ENCODE assay signal across 8 cellular contexts in genomic region chr2:105338020-105338385, GRCh38. TPM values are rescaled to one million over a fixed set of nuclear protein-coding genes. Genes with fewer than 3 reads are reported as not detected.
A peak's percentile ranks its signal among the peaks of the same experiment; 100 is the strongest.
DNase-seq lines count a peak whose midpoint lies in the region; ATAC-seq, FAIRE-seq and TF ChIP-seq lines count a peak whose summit lies in the region.

No MANE protein-coding gene starts in this region.

- H3K4me3 ChIP-seq in AG04450 (ENCODE audit: low read depth, low read length): peak overlapping the region; percentile 96
- peak overlapping the region; percentile 90 for H3K4me3 ChIP-seq in HUES48 (ENCODE audit: low read depth, low read length)
- H3K4me3 ChIP-seq in cardiac fibroblast (replicated peaks in 1 of 2; ENCODE audit: low read depth in 2 of 2, low read length in 2 of 2): peak overlapping the region; percentile 82 to 85
- H3K4me3 ChIP-seq in mucosa of stomach (ENCODE audit: low read length): peak overlapping the region; percentile 63

- DNase-seq in AG04450 (ENCODE audit: low read depth, low spot score) (no peak), cardiac fibroblast (ENCODE audit: low read depth in 2 of 2) (no peak), NCI-H2107 treated with DMSO at 0.1 percent for 48 hours (lab: John Stamatoyannopoulos, UW; ENCODE audit: unreplicated experiment) (no peak), GM12891 (ENCODE audit: insufficient read length, low spot score) (no peak), 8988T (no peak)

- peak; percentile 22 for ATAC-seq in GM19351 (IDR thresholded peaks at IDR 0.05; ENCODE audit: unreplicated experiment)

- CTCF ChIA-PET in AG04450 (lab: Charles Lee): interaction anchor here (0.6 to 1.9 kb wide), 5 partner anchors 44 to 223 kb away, joined by 3 to 8 read pairs (median 5); no protein-coding TSS in a partner anchor

- H3K9me3 ChIP-seq in AG04450 (ENCODE audit: control insufficient read depth, insufficient read depth, low read length) (no peaks in the 10 kb centered on the region), HUES48 (ENCODE audit: control insufficient read depth, insufficient read depth, low read length) (no peaks in the 10 kb centered on the region), mucosa of stomach (ENCODE audit: control insufficient read depth, low read length) (no peaks in the 10 kb centered on the region)

- H3K9ac ChIP-seq in HUES48 (ENCODE audit: low read depth, low read length): peak overlapping the region; percentile 78
- peak overlapping the region; percentile 89 for H3K9ac ChIP-seq in mucosa of stomach (ENCODE audit: low read length)

- TF ChIP-seq POLR2A in GM12891 (IDR thresholded peaks at IDR 0.05; ENCODE audit: low read depth, low read length): no peak

- H3K4me1 ChIP-seq in HUES48 (ENCODE audit: control insufficient read depth, insufficient read depth, low read length) (peaks cover 9% of the 10 kb centered on the region; the same call in 1 of the 2 replicates), mucosa of stomach (ENCODE audit: control insufficient read depth, insufficient read depth, low read length) (peaks cover 4% of the 10 kb centered on the region)

- H3K36me3 ChIP-seq in HUES48 (ENCODE audit: control insufficient read depth, insufficient read depth, low read length) (peaks cover 50% of the 10 kb centered on the region), mucosa of stomach (ENCODE audit: control insufficient read depth, insufficient read depth, low read length) (no peaks in the 10 kb centered on the region)

- H3K27ac ChIP-seq in AG04450 (ENCODE audit: low read depth, low read length) (peak overlapping the region; percentile 43), HUES48 (ENCODE audit: low read depth, low read length) (peak overlapping the region; percentile 42)

- TF ChIP-seq CTCF in AG04450 (IDR thresholded peaks at IDR 0.05; ENCODE audit: low read depth, low read length) (no peak), cardiac fibroblast (IDR thresholded peaks at IDR 0.05; ENCODE audit: low read depth, low read length) (no peak)

- POLR2A ChIA-PET in AG04450 (lab: Yijun Ruan, JAX): interaction anchor here (1.4 kb wide), 1 partner anchor 9 kb away, joined by 4 read pairs; no protein-coding TSS in a partner anchor

- FAIRE-seq in GM12891 (lab: Jason Lieb, UNC): no peak

- H3K27me3 ChIP-seq in AG04450 (ENCODE audit: control insufficient read depth, insufficient read depth, low read length): no peaks in the 10 kb centered on the region
- no peaks in the 10 kb centered on the region for H3K27me3 ChIP-seq in HUES48 (ENCODE audit: control insufficient read depth, insufficient read depth, low read length)
- no peaks in the 10 kb centered on the region for H3K27me3 ChIP-seq in mucosa of stomach (ENCODE audit: control insufficient read depth, insufficient read depth, low read length)

TF ChIP-seq in GM12891, 5 proteins besides CTCF, POLR2A, EP300 and RAD21:
- TF ChIP-seq SPI1 (IDR thresholded peaks at IDR 0.05; ENCODE audit: low read depth, low read length): no peak
- no peak for TF ChIP-seq TAF1 (IDR thresholded peaks at IDR 0.05; ENCODE audit: low read depth, low read length)
- no peak for TF ChIP-seq POLR2AphosphoS5 (IDR thresholded peaks at IDR 0.05; ENCODE audit: low read depth, low read length)
- no peak for TF ChIP-seq POU2F2 (IDR thresholded peaks at IDR 0.05; ENCODE audit: low read depth, low read length)

RNA-seq across cellular contexts. Expression of gene C2orf49, which starts 0.7 kb away (rescaled TPM):
- 13.7 and 20.3 TPM in 2 replicates for polyA plus RNA-seq in AG04450 (2011; rRNA removed)
- 9.9 and 11.5 TPM in 2 replicates for polyA minus RNA-seq in AG04450 (2011; rRNA and poly(A)+ RNA removed)
- polyA plus RNA-seq in GM12891 (2012; ENCODE audit: low read depth, missing spikeins): 12.3 TPM

RNA-seq across cellular contexts. Expression of gene TGFBRAP1, which starts 8.5 kb away (rescaled TPM):
- 7.9 and 9.8 TPM in 2 replicates for polyA plus RNA-seq in AG04450 (2011; rRNA removed)
- polyA minus RNA-seq in AG04450 (2011; rRNA and poly(A)+ RNA removed): 14.0 and 16.7 TPM in 2 replicates
- 15.1 TPM for polyA plus RNA-seq in GM12891 (2012; ENCODE audit: low read depth, missing spikeins)
